23 cellular contexts compared by ENCODE assay signal in genomic region chr21:18810136-18810535, GRCh38.
"Had no signal": no experiment of that assay in that cellular context is flagged by ENCODE, and none has a peak within 500 bp of the region (broad histone marks: within the 10 kb centered on the region; RNA-seq: fewer than 3 reads in every experiment).

No MANE protein-coding gene starts in this region.

- H3K36me3 Mint-ChIP-seq: mesothelial cell of epicardium; natural killer cell; stimulated activated naive B cell treated with anti-CD40 and anti-IgM and Interleukin-4, amounts not matched to agents 10 μg/mL and 1 μg/mL and 100 μg/mL, for 72 hours had no signal

- H3K36me3 ChIP-seq: colonic mucosa, prostate gland, tibial nerve, upper lobe of right lung, vagina had no signal

- FAIRE-seq: endothelial cell of umbilical vein had no signal

- H2AFZ ChIP-seq: parathyroid adenoma had no signal

- H3K4me1 ChIP-seq: colonic mucosa, parathyroid adenoma, prostate gland, testis, tibial nerve, upper lobe of right lung, vagina had no signal

- H3K27me3 ChIP-seq: colonic mucosa, testis, tibial nerve, upper lobe of right lung, vagina had no signal

- DNase-seq: colonic mucosa; dermis blood vessel endothelial cell; erythroblast; foreskin melanocyte; head of caudate nucleus; hippocampal formation; islet precursor cell; natural killer cell; retina; stimulated activated CD4-positive, alpha-beta T cell treated with anti-CD3 and anti-CD28 coated beads, Interleukin-2, amount 100 ng/mL, for 24 hours; stimulated activated CD4-positive, alpha-beta T cell treated with anti-CD3 and anti-CD28 coated beads, Interleukin-4, amount 100 ng/mL, for 4 hours; stimulated activated naive B cell treated with anti-CD40 and anti-IgM and Interleukin-4, amounts not matched to agents 10 μg/mL and 1 μg/mL and 100 μg/mL, for 72 hours; stimulated activated naive CD8-positive, alpha-beta T cell treated with anti-CD3 and anti-CD28 coated beads, Interleukin-15, amount 100 ng/mL, for 72 hours; testis; upper lobe of right lung had no signal

- H3K27ac ChIP-seq: colonic mucosa, parathyroid adenoma, prostate gland, testis, tibial nerve, upper lobe of right lung, vagina had no signal

- H3K9me3 ChIP-seq: colonic mucosa, prostate gland, testis, tibial nerve, upper lobe of right lung, vagina had no signal

- H3K27ac Mint-ChIP-seq: mesothelial cell of epicardium; natural killer cell; stimulated activated naive B cell treated with anti-CD40 and anti-IgM and Interleukin-4, amounts not matched to agents 10 μg/mL and 1 μg/mL and 100 μg/mL, for 72 hours; stimulated activated naive CD8-positive, alpha-beta T cell treated with anti-CD3 and anti-CD28 coated beads, Interleukin-15, amount 100 ng/mL, for 72 hours had no signal

- ATAC-seq: left lobe of liver; natural killer cell; sciatic nerve; stimulated activated naive B cell treated with anti-CD40 and anti-IgM and Interleukin-4, amounts not matched to agents 10 μg/mL and 1 μg/mL and 100 μg/mL, for 72 hours; stimulated activated naive CD8-positive, alpha-beta T cell treated with anti-CD3 and anti-CD28 coated beads, Interleukin-15, amount 100 ng/mL, for 72 hours; upper lobe of right lung had no signal

- H3K79me2 ChIP-seq: parathyroid adenoma had no signal

- H3K9ac ChIP-seq: parathyroid adenoma had no signal

- H3K4me3 ChIP-seq: colonic mucosa, prostate gland, testis, tibial nerve, upper lobe of right lung, vagina had no signal
